ENCODE assay signal across 20 cellular contexts in the genomic region with DNA sequence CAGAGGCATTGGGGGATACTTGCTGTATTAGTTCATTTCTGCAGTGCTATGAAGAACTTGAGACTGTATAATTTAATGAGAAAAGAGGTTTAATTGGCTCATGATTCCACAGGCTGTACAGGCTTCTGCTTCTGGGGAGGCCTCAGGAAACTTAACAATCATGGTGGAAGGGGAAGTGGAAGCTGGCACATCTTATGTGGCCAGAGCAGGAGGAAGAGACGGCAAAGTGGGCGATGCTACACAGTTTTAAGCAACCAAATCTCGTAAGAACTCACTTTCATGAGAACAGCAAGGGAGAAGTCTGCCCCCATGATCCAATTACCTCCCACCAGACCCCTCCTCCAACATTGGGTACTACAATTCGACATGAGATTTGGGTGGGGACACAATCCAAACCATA. TPM values are rescaled to one million over a fixed set of nuclear protein-coding genes. Genes with fewer than 3 reads are reported as not detected.
DNase-seq lines count a peak whose midpoint lies in the region; ATAC-seq, FAIRE-seq and TF ChIP-seq lines count a peak whose summit lies in the region.
"Had no signal": no experiment of that assay in that cellular context is flagged by ENCODE, and none has a peak within 500 bp of the region (broad histone marks: within the 10 kb centered on the region; RNA-seq: fewer than 3 reads in every experiment).

No MANE protein-coding gene starts in this region.

- no peak overlapping the region for H2AFZ ChIP-seq in astrocyte (ENCODE audit: low read depth, low read length)

- FAIRE-seq in astrocyte (lab: Jason Lieb, UNC), result no peak
- FAIRE-seq: G401.6, GM12891, GM19239, H1 had no signal

- no peaks in the 10 kb centered on the region for H3K27me3 ChIP-seq in astrocyte (ENCODE audit: insufficient read depth, low read length)
- H3K27me3 ChIP-seq: BLaER1 treated with 17β-estradiol and CSF1 and Interleukin-3, amounts not matched to agents 10 nM and 100 nM had no signal

- no peak overlapping the region for H3K4me2 ChIP-seq in astrocyte (ENCODE audit: low read length)

- peak overlapping the region; percentile 56 for H3K27ac Mint-ChIP-seq in astrocyte (ENCODE audit: unreplicated experiment)
- no peak overlapping the region for H3K27ac Mint-ChIP-seq in naive thymus-derived CD8-positive, alpha-beta T cell
- H3K27ac Mint-ChIP-seq: CD4-positive, alpha-beta T cell; HFFc6 had no signal

- peaks cover 4% of the 10 kb centered on the region for H3K27me3 Mint-ChIP-seq in astrocyte (ENCODE audit: low read depth, unreplicated experiment)
- H3K27me3 Mint-ChIP-seq in naive thymus-derived CD8-positive, alpha-beta T cell, result peaks cover 4 to 34% (median 18%) of the 10 kb centered on the region in 5 donors

- no peaks in the 10 kb centered on the region for H4K20me1 ChIP-seq in astrocyte (ENCODE audit: insufficient read depth, low read length)
- H4K20me1 ChIP-seq: BLaER1 treated with 17β-estradiol and CSF1 and Interleukin-3, amounts not matched to agents 10 nM and 100 nM had no signal

- no peak overlapping the region for H3K4me3 ChIP-seq in astrocyte (ENCODE audit: insufficient read depth, low read depth, low read length)
- H3K4me3 ChIP-seq: BLaER1 treated with 17β-estradiol and CSF1 and Interleukin-3, amounts not matched to agents 10 nM and 100 nM had no signal

- ATAC-seq in GM18519 (IDR thresholded peaks at IDR 0.05; ENCODE audit: low FRiP score, unreplicated experiment), result no peak
- no peak for ATAC-seq in naive thymus-derived CD8-positive, alpha-beta T cell
- ATAC-seq in HG03354 (IDR thresholded peaks at IDR 0.05; ENCODE audit: poor library complexity, severe bottlenecking, unreplicated experiment), result no peak

- no peaks in the 10 kb centered on the region for H3K36me3 ChIP-seq in astrocyte (ENCODE audit: insufficient read depth, low read length)
- H3K36me3 ChIP-seq: BLaER1 treated with 17β-estradiol and CSF1 and Interleukin-3, amounts not matched to agents 10 nM and 100 nM had no signal

- DNase-seq in SIG-M5 treated with dmso at 0.1 percent for 504 hours (lab: John Stamatoyannopoulos, UW; ENCODE audit: unreplicated experiment) (peak; percentile 1), SIG-M5 (lab: John Stamatoyannopoulos, UW) (no peak), NOMO-1 treated with DMSO at 0.1 percent for 48 hours (lab: John Stamatoyannopoulos, UW; ENCODE audit: unreplicated experiment) (peak; percentile 73), astrocyte (ENCODE audit: low read depth) (no peak)
- DNase-seq in naive thymus-derived CD8-positive, alpha-beta T cell, result no peak
- DNase-seq: 8988T; AML-193; CD4-positive, alpha-beta T cell; DMS79 treated with DMSO at 0.1 percent for 48 hours; EL; HCEC 1CT; HFFc6 had no signal

- H3K36me3 Mint-ChIP-seq in astrocyte (ENCODE audit: low read depth, unreplicated experiment), result no peaks in the 10 kb centered on the region
- no peaks in the 10 kb centered on the region for H3K36me3 Mint-ChIP-seq in naive thymus-derived CD8-positive, alpha-beta T cell

- H3K79me2 ChIP-seq in astrocyte (ENCODE audit: insufficient read depth, low read length), result no peaks in the 10 kb centered on the region

- no peak overlapping the region for H3K4me3 Mint-ChIP-seq in astrocyte (ENCODE audit: unreplicated experiment)
- no peak overlapping the region for H3K4me3 Mint-ChIP-seq in naive thymus-derived CD8-positive, alpha-beta T cell
- H3K4me3 Mint-ChIP-seq: CD4-positive, alpha-beta T cell; HFFc6 had no signal

- POLR2A ChIA-PET in naive thymus-derived CD8-positive, alpha-beta T cell (lab: Charles Lee), result no interaction called here

- H3K4me1 Mint-ChIP-seq in astrocyte (ENCODE audit: low read depth, unreplicated experiment), result peaks cover 10% of the 10 kb centered on the region
- no peaks in the 10 kb centered on the region for H3K4me1 Mint-ChIP-seq in naive thymus-derived CD8-positive, alpha-beta T cell

- H3K9ac ChIP-seq in astrocyte (ENCODE audit: low read length), result no peak overlapping the region
- H3K9ac ChIP-seq: BLaER1 treated with 17β-estradiol and CSF1 and Interleukin-3, amounts not matched to agents 10 nM and 100 nM had no signal

- peaks cover 23% of the 10 kb centered on the region for H3K9me3 Mint-ChIP-seq in astrocyte (ENCODE audit: unreplicated experiment)
- peaks cover 0 to 30% (median 10%) of the 10 kb centered on the region in 9 donors for H3K9me3 Mint-ChIP-seq in naive thymus-derived CD8-positive, alpha-beta T cell
- H3K9me3 Mint-ChIP-seq: CD4-positive, alpha-beta T cell had no signal

- no peaks in the 10 kb centered on the region for H3K4me1 ChIP-seq in astrocyte (ENCODE audit: insufficient read depth, low read length)

- TF ChIP-seq CTCF in astrocyte (IDR thresholded peaks at IDR 0.05; ENCODE audit: insufficient read depth, low read depth, low read length), result no peak

- H3K9me3 ChIP-seq in astrocyte (ENCODE audit: insufficient read depth, low read depth, low read length), result no peaks in the 10 kb centered on the region

- H3K27ac ChIP-seq in astrocyte (ENCODE audit: low read depth, low read length), result no peak overlapping the region
- H3K27ac ChIP-seq: BLaER1 treated with 17β-estradiol and CSF1 and Interleukin-3, amounts not matched to agents 10 nM and 100 nM; HL-60 had no signal

RNA-seq across cellular contexts. Expression of gene TMPRSS5, which starts 55.1 kb away (rescaled TPM):
- 0.34 and 0.38 TPM in 2 replicates for total RNA-seq in astrocyte
- 1 to 10 TPM; 1.0 to 1.2 TPM for total RNA-seq in naive thymus-derived CD8-positive, alpha-beta T cell
- not detected for polyA plus RNA-seq in naive thymus-derived CD8-positive, alpha-beta T cell

Comparison
In these comparisons a context has a peak if more than half of its experiments do, and no peak if none do; other contexts are left out.
1. DNase-seq: peak in SIG-M5 treated with dmso at 0.1 percent for 504 hours (single experiment) and NOMO-1 treated with DMSO at 0.1 percent for 48 hours (single experiment); none in SIG-M5 (single experiment), astrocyte (single experiment) and naive thymus-derived CD8-positive, alpha-beta T cell (0 of 10).